In the genomic region with DNA sequence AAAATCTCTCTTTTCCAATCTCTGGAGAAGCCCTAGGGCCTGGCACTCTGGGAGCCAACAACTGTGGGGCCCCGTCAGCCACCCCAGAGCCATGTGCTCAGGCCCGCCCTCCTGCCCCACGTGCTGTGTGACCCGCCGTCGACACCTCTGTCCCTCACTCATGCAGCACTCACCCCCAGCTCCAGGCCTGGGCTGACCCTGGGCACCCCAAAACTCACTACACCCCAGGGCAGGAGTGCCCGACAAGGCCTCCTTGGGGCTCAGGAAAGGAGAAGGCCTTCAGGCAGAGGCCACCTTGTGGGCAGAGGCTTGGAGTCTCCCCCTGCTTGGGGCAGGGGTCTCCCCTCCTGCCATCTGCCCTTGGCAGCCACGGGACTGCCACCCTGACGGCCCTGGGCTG, we compare ENCODE assay signal across 1 cellular context.
TF ChIP-seq lines count a peak whose summit lies in the region.

No MANE protein-coding gene starts in this region.

TF ChIP-seq in GM23338, 12 proteins besides CTCF, POLR2A, EP300 and RAD21 (continued from another document):
- TF ChIP-seq, protein P1, sequence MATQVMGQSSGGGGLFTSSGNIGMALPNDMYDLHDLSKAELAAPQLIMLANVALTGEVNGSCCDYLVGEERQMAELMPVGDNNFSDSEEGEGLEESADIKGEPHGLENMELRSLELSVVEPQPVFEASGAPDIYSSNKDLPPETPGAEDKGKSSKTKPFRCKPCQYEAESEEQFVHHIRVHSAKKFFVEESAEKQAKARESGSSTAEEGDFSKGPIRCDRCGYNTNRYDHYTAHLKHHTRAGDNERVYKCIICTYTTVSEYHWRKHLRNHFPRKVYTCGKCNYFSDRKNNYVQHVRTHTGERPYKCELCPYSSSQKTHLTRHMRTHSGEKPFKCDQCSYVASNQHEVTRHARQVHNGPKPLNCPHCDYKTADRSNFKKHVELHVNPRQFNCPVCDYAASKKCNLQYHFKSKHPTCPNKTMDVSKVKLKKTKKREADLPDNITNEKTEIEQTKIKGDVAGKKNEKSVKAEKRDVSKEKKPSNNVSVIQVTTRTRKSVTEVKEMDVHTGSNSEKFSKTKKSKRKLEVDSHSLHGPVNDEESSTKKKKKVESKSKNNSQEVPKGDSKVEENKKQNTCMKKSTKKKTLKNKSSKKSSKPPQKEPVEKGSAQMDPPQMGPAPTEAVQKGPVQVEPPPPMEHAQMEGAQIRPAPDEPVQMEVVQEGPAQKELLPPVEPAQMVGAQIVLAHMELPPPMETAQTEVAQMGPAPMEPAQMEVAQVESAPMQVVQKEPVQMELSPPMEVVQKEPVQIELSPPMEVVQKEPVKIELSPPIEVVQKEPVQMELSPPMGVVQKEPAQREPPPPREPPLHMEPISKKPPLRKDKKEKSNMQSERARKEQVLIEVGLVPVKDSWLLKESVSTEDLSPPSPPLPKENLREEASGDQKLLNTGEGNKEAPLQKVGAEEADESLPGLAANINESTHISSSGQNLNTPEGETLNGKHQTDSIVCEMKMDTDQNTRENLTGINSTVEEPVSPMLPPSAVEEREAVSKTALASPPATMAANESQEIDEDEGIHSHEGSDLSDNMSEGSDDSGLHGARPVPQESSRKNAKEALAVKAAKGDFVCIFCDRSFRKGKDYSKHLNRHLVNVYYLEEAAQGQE (IDR thresholded peaks at IDR 0.05; ENCODE audit: unreplicated experiment): no peak
- TF ChIP-seq JUNB (IDR thresholded peaks at IDR 0.05; ENCODE audit: unreplicated experiment) (no peak), CREB1 (CRISPR knock-in tag; IDR thresholded peaks at IDR 0.05; ENCODE audit: low read depth) (no peak), ZNF331 (CRISPR knock-in tag; IDR thresholded peaks at IDR 0.05; ENCODE audit: low read depth) (no peak), ZNF114 (CRISPR knock-in tag; IDR thresholded peaks at IDR 0.05) (no peak), ZNF462 (CRISPR knock-in tag; IDR thresholded peaks at IDR 0.05) (no peak), STAT1 (IDR thresholded peaks at IDR 0.05; ENCODE audit: unreplicated experiment) (no peak), EZH2phosphoT487 (IDR thresholded peaks at IDR 0.05; ENCODE audit: unreplicated experiment) (no peak), POLR2AphosphoS5 (IDR thresholded peaks at IDR 0.05; ENCODE audit: low read depth) (no peak), EZH2 (IDR thresholded peaks at IDR 0.05; ENCODE audit: low read depth, unreplicated experiment) (no peak)
- TF ChIP-seq, protein P2, sequence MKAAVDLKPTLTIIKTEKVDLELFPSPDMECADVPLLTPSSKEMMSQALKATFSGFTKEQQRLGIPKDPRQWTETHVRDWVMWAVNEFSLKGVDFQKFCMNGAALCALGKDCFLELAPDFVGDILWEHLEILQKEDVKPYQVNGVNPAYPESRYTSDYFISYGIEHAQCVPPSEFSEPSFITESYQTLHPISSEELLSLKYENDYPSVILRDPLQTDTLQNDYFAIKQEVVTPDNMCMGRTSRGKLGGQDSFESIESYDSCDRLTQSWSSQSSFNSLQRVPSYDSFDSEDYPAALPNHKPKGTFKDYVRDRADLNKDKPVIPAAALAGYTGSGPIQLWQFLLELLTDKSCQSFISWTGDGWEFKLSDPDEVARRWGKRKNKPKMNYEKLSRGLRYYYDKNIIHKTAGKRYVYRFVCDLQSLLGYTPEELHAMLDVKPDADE (IDR thresholded peaks at IDR 0.05): no peak
